8 cellular contexts compared by ENCODE assay signal in genomic region chr7:32494946-32495297, GRCh38. TPM values are rescaled to one million over a fixed set of nuclear protein-coding genes. Genes with fewer than 3 reads are reported as not detected.
A peak's percentile ranks its signal among the peaks of the same experiment; 100 is the strongest.
DNase-seq lines count a peak whose midpoint lies in the region; ATAC-seq and TF ChIP-seq lines count a peak whose summit lies in the region.

No MANE protein-coding gene starts in this region.

- peak in 1 of 2 donors; percentile 77 for TF ChIP-seq POLR2A in adrenal gland (IDR thresholded peaks at IDR 0.05)

- peaks cover 0 to 22% of the 10 kb centered on the region in 2 donors for H3K4me1 ChIP-seq in adrenal gland (replicated peaks in 1 of 2)

- peak; percentile 4 for ATAC-seq in HG03108 (IDR thresholded peaks at IDR 0.05; ENCODE audit: unreplicated experiment)
- ATAC-seq in left lobe of liver: peak; percentile 4

- no peaks in the 10 kb centered on the region for H3K9me3 Mint-ChIP-seq in type B pancreatic cell

- no peaks in the 10 kb centered on the region for H3K27me3 ChIP-seq in adrenal gland

- H3K9me3 ChIP-seq in adrenal gland (replicated peaks in 1 of 3): no peaks in the 10 kb centered on the region

- H3K27me3 Mint-ChIP-seq in type B pancreatic cell: no peaks in the 10 kb centered on the region

- peak overlapping the region; percentile 59 to 100 (median 71) for H3K27ac ChIP-seq in adrenal gland

- TF ChIP-seq CTCF in adrenal gland (IDR thresholded peaks at IDR 0.05) (no peak), type B pancreatic cell (conservative IDR thresholded peaks at IDR 0.05) (no peak)

- DNase-seq in DMS79 (lab: John Stamatoyannopoulos, UW) (peak; percentile 54), DMS79 treated with DMSO at 0.1 percent for 48 hours (lab: John Stamatoyannopoulos, UW) (no peak), adrenal gland (no peak), left lobe of liver (ENCODE audit: low spot score) (no peak), type B pancreatic cell (ENCODE audit: extremely low spot score, unreplicated experiment) (no peak), NCI-H187 (lab: John Stamatoyannopoulos, UW) (no peak)
- DNase-seq in stimulated activated CD4-positive, alpha-beta T cell treated with anti-CD3 and anti-CD28 coated beads, Interleukin-12 subunit alpha, Interleukin-12 subunit beta, amount 100 ng/mL, for 4 hours: no peak

- WGBS in adrenal gland, 4 donors: 0 to 1% (median 0%) methylated on average over 7 to 14 of the region's 14 CpGs

- intact Hi-C loops in adrenal gland (cut with DNase I): no loop called here

- peak overlapping the region; percentile 15 to 90 (median 30) for H3K4me3 ChIP-seq in adrenal gland

- H3K4me1 Mint-ChIP-seq in type B pancreatic cell (ENCODE audit: unreplicated experiment): peaks cover 13% of the 10 kb centered on the region

- H3K27ac Mint-ChIP-seq in type B pancreatic cell: peak overlapping the region; percentile 97

- H3K36me3 ChIP-seq in adrenal gland (replicated peaks in 1 of 2): no peaks in the 10 kb centered on the region

- peaks cover 9% of the 10 kb centered on the region for H3K36me3 Mint-ChIP-seq in type B pancreatic cell

- peak overlapping the region; percentile 95 for H3K4me3 Mint-ChIP-seq in type B pancreatic cell

RNA-seq across cellular contexts. Expression of gene AVL9, which starts 0.4 kb away (rescaled TPM):
- total RNA-seq in adrenal gland: 10 to 100 TPM; 16.7 to 53.9 (median 32.2) TPM
- polyA plus RNA-seq in adrenal gland: 10 to 100 TPM in 2 of 3 donors, 1 to 10 TPM in 1; 8.6 to 22.4 (median 10.5) TPM
- total RNA-seq in left lobe of liver: 17.1 TPM
- total RNA-seq in type B pancreatic cell (ENCODE audit: low replicate concordance): 35.2 and 46.7 TPM in 2 replicates

RNA-seq across cellular contexts. Expression of gene LSM5, which starts 4.7 kb away (rescaled TPM):
- total RNA-seq in adrenal gland: 10 to 100 TPM; 10.6 to 65.9 (median 41.0) TPM
- 10 to 100 TPM; 42.5 to 83.8 (median 66.6) TPM for polyA plus RNA-seq in adrenal gland
- total RNA-seq in left lobe of liver: 20.5 TPM
- 46.9 and 67.5 TPM in 2 replicates for total RNA-seq in type B pancreatic cell (ENCODE audit: low replicate concordance)
